ENCODE assay signal across 29 cellular contexts in genomic region chr9:133679466-133680051, GRCh38. TPM values are rescaled to one million over a fixed set of nuclear protein-coding genes. Genes with fewer than 3 reads are reported as not detected.
DNase-seq lines count a peak whose midpoint lies in the region; ATAC-seq, FAIRE-seq and TF ChIP-seq lines count a peak whose summit lies in the region.
"Had no signal": no experiment of that assay in that cellular context is flagged by ENCODE, and none has a peak within 500 bp of the region (broad histone marks: within the 10 kb centered on the region; RNA-seq: fewer than 3 reads in every experiment).

No MANE protein-coding gene starts in this region.

- intact Hi-C loops in Right ventricle myocardium superior (cut with DNase I), result no loop called here
- intact Hi-C loops in naive thymus-derived CD4-positive, alpha-beta T cell (cut with micrococcal nuclease), result no loop called here

- H3K27ac ChIP-seq in right atrium auricular region (no peak overlapping the region), cardiac muscle cell (peak overlapping the region; percentile 32)
- peak overlapping the region; percentile 39 for H3K27ac ChIP-seq in naive thymus-derived CD4-positive, alpha-beta T cell (ENCODE audit: low read depth, low read length)
- H3K27ac ChIP-seq: A549, hepatocyte, neural progenitor cell had no signal

- FAIRE-seq in RCC 7860 (lab: Jason Lieb, UNC) (no peak), H54 (lab: Jason Lieb, UNC) (no peak)
- FAIRE-seq: A549, TTC549 had no signal

- peaks cover 38 to 81% (median 63%) of the 10 kb centered on the region in 7 donors for H3K4me1 Mint-ChIP-seq in naive thymus-derived CD4-positive, alpha-beta T cell
- peaks cover 50% of the 10 kb centered on the region for H3K4me1 Mint-ChIP-seq in T-helper 2 cell treated with Interferon-gamma antibody and Interleukin-4, amounts not matched to agents 5 μg/mL and 100 μg/mL, for 36 hours (ENCODE audit: low read depth)

- peak; percentile 45 for ATAC-seq in Right ventricle myocardium superior (ENCODE audit: poor library complexity)
- ATAC-seq in naive thymus-derived CD4-positive, alpha-beta T cell, result no peak
- ATAC-seq: A549; activated naive CD4-positive, alpha-beta T cell treated with anti-CD3 and anti-CD28 coated beads, Interleukin-2, amount 50 U/mL, for 72 hours; activated T-cell treated with anti-CD3 and anti-CD28 coated beads, Interleukin-2, amount 50 U/mL, for 72 hours had no signal

- H3K27me3 ChIP-seq in right atrium auricular region, result no peaks in the 10 kb centered on the region
- no peaks in the 10 kb centered on the region for H3K27me3 ChIP-seq in cardiac muscle cell
- no peaks in the 10 kb centered on the region for H3K27me3 ChIP-seq in naive thymus-derived CD4-positive, alpha-beta T cell (ENCODE audit: control insufficient read depth in 2 of 2, insufficient read depth in 2 of 2, low read length in 2 of 2)
- H3K27me3 ChIP-seq: hepatocyte, neural progenitor cell, uterus had no signal

- no peaks in the 10 kb centered on the region for H3K27me3 Mint-ChIP-seq in naive thymus-derived CD4-positive, alpha-beta T cell
- H3K27me3 Mint-ChIP-seq in T-helper 2 cell treated with Interferon-gamma antibody and Interleukin-4, amounts not matched to agents 5 μg/mL and 100 μg/mL, for 36 hours (ENCODE audit: low read depth), result no peaks in the 10 kb centered on the region

- no peaks in the 10 kb centered on the region for H3K9me3 ChIP-seq in right atrium auricular region
- H3K9me3 ChIP-seq in cardiac muscle cell (ENCODE audit: low read depth), result no peaks in the 10 kb centered on the region
- H3K9me3 ChIP-seq in naive thymus-derived CD4-positive, alpha-beta T cell (ENCODE audit: control insufficient read depth in 2 of 3, low read length in 3 of 3), result no peaks in the 10 kb centered on the region
- H3K9me3 ChIP-seq: A549, uterus had no signal

- no peak overlapping the region for H3K4me3 Mint-ChIP-seq in naive thymus-derived CD4-positive, alpha-beta T cell
- no peak overlapping the region for H3K4me3 Mint-ChIP-seq in T-helper 2 cell treated with Interferon-gamma antibody and Interleukin-4, amounts not matched to agents 5 μg/mL and 100 μg/mL, for 36 hours
- H3K4me3 Mint-ChIP-seq: activated T-cell treated with anti-CD3 and anti-CD28 coated beads, Interleukin-2, amount 50 U/mL, for 72 hours; mesothelial cell of epicardium; neural progenitor cell had no signal

- peaks cover 0 to 36% of the 10 kb centered on the region in 2 donors for H3K4me1 ChIP-seq in right atrium auricular region
- H3K4me1 ChIP-seq in cardiac muscle cell (ENCODE audit: low read depth), result peaks cover 21% of the 10 kb centered on the region
- peaks cover 50 to 67% of the 10 kb centered on the region in 2 donors for H3K4me1 ChIP-seq in naive thymus-derived CD4-positive, alpha-beta T cell (ENCODE audit: control insufficient read depth in 2 of 2, insufficient read depth in 2 of 2, low read length in 2 of 2)
- H3K4me1 ChIP-seq: A549, neural progenitor cell, uterus had no signal

- H3K36me3 Mint-ChIP-seq in naive thymus-derived CD4-positive, alpha-beta T cell, result peaks cover 0 to 2% (median 0%) of the 10 kb centered on the region in 5 donors
- no peaks in the 10 kb centered on the region for H3K36me3 Mint-ChIP-seq in T-helper 2 cell treated with Interferon-gamma antibody and Interleukin-4, amounts not matched to agents 5 μg/mL and 100 μg/mL, for 36 hours (ENCODE audit: low read depth)
- H3K36me3 Mint-ChIP-seq: activated naive CD4-positive, alpha-beta T cell treated with anti-CD3 and anti-CD28 coated beads, Interleukin-2, amount 50 U/mL, for 72 hours; mesothelial cell of epicardium; neural progenitor cell had no signal

- TF ChIP-seq POLR2A in H54 (IDR thresholded peaks at IDR 0.05; ENCODE audit: low read depth, low read length), result no peak

- TF ChIP-seq CTCF in right atrium auricular region (IDR thresholded peaks at IDR 0.05) (no peak), cardiac muscle cell (IDR thresholded peaks at IDR 0.05; ENCODE audit: low read depth, low read length) (no peak)

- CTCF ChIA-PET in naive thymus-derived CD4-positive, alpha-beta T cell (lab: Charles Lee), result interaction anchor here (1.4 kb wide), 2 partner anchors 21 to 46 kb away, joined by 3 read pairs; no protein-coding TSS in a partner anchor

- H3K4me3 ChIP-seq in right atrium auricular region, result peak overlapping the region in 1 of 2 donors; percentile 4
- no peak overlapping the region for H3K4me3 ChIP-seq in cardiac muscle cell
- H3K4me3 ChIP-seq in naive thymus-derived CD4-positive, alpha-beta T cell (ENCODE audit: low read length), result no peak overlapping the region
- H3K4me3 ChIP-seq: A549, hepatocyte, neural progenitor cell, uterus had no signal

- DNase-seq in Right ventricle myocardium superior (peak; percentile 67), right atrium auricular region (ENCODE audit: low spot score) (no peak), cardiac muscle cell (ENCODE audit: low read depth in 1 of 2, low spot score in 1 of 2) (peak in 1 of 2 donors; percentile 42), NCI-H345 (lab: John Stamatoyannopoulos, UW) (no peak), RCC 7860 (ENCODE audit: low spot score) (no peak), H54 (ENCODE audit: insufficient read length, low spot score) (no peak)
- DNase-seq in naive thymus-derived CD4-positive, alpha-beta T cell, result no peak
- DNase-seq in T-helper 2 cell treated with Interferon-gamma antibody and Interleukin-4, amounts not matched to agents 5 μg/mL and 100 μg/mL, for 36 hours (ENCODE audit: low spot score), result no peak
- DNase-seq: activated CD4-positive, alpha-beta T cell treated with anti-CD3 and anti-CD28 coated beads for 1 hour; activated CD8-positive, alpha-beta memory T cell treated with anti-CD3 and anti-CD28 coated beads for 24 hours; activated T-cell treated with anti-CD3 and anti-CD28 coated beads, Interleukin-2, amount 50 U/mL, for 72 hours; cortex of kidney; DMS 273 treated with DMSO at 0.1 percent for 48 hours; IMR-90; islet precursor cell; NCI-H1436 treated with DMSO at 0.1 percent for 48 hours; NCI-H524 treated with DMSO at 0.1 percent for 48 hours; RPMI8226 had no signal

- POLR2A ChIA-PET in naive thymus-derived CD4-positive, alpha-beta T cell (lab: Charles Lee), result interaction anchor here (0.7 to 18.3 kb wide), 4 partner anchors 14 to 35 kb away, joined by 3 to 448 read pairs (median 4); no protein-coding TSS in a partner anchor

- H3K36me3 ChIP-seq in right atrium auricular region (no peaks in the 10 kb centered on the region), cardiac muscle cell (no peaks in the 10 kb centered on the region)
- H3K36me3 ChIP-seq in naive thymus-derived CD4-positive, alpha-beta T cell (ENCODE audit: control insufficient read depth in 2 of 3, insufficient read depth in 3 of 3, low read length in 3 of 3), result no peaks in the 10 kb centered on the region
- H3K36me3 ChIP-seq: neural progenitor cell, uterus had no signal

- peaks cover 0 to 3% (median 0%) of the 10 kb centered on the region in 11 donors for H3K9me3 Mint-ChIP-seq in naive thymus-derived CD4-positive, alpha-beta T cell
- no peaks in the 10 kb centered on the region for H3K9me3 Mint-ChIP-seq in T-helper 2 cell treated with Interferon-gamma antibody and Interleukin-4, amounts not matched to agents 5 μg/mL and 100 μg/mL, for 36 hours
- H3K9me3 Mint-ChIP-seq: activated naive CD4-positive, alpha-beta T cell treated with anti-CD3 and anti-CD28 coated beads, Interleukin-2, amount 50 U/mL, for 72 hours; activated T-cell treated with anti-CD3 and anti-CD28 coated beads, Interleukin-2, amount 50 U/mL, for 72 hours; mesothelial cell of epicardium; neural progenitor cell had no signal

- peak overlapping the region in 8 of 9 donors; percentile 43 to 100 (median 99) for H3K27ac Mint-ChIP-seq in naive thymus-derived CD4-positive, alpha-beta T cell
- H3K27ac Mint-ChIP-seq in T-helper 2 cell treated with Interferon-gamma antibody and Interleukin-4, amounts not matched to agents 5 μg/mL and 100 μg/mL, for 36 hours, result no peak overlapping the region
- H3K27ac Mint-ChIP-seq: activated T-cell treated with anti-CD3 and anti-CD28 coated beads, Interleukin-2, amount 50 U/mL, for 72 hours; mesothelial cell of epicardium had no signal

RNA-seq across cellular contexts. Expression of gene DBH, which starts 43.4 kb away (rescaled TPM):
- total RNA-seq in Right ventricle myocardium superior, result not detected
- total RNA-seq in right atrium auricular region, result not detected
- not detected in 2 replicates for total RNA-seq in cardiac muscle cell
- 0.04 and 0.07 TPM in 2 replicates for polyA plus RNA-seq in cardiac muscle cell
- 1 to 10 TPM in 1 of 5 experiments, under 1 TPM in 3, not detected in 1; 0.08 to 1.2 (median 0.14) TPM for total RNA-seq in naive thymus-derived CD4-positive, alpha-beta T cell
- polyA plus RNA-seq in naive thymus-derived CD4-positive, alpha-beta T cell, result under 1 TPM; 0.14 to 0.38 TPM
- total RNA-seq: activated naive CD4-positive, alpha-beta T cell treated with anti-CD3 and anti-CD28 coated beads, Interleukin-2, amount 50 U/mL, for 72 hours; activated T-cell treated with anti-CD3 and anti-CD28 coated beads, Interleukin-2, amount 50 U/mL, for 72 hours; G401; hepatocyte; IMR-90; MCF 10A; mesothelial cell of epicardium; pulmonary artery endothelial cell had no signal
- polyA plus RNA-seq: A549, BJ, IMR-90 had no signal

RNA-seq across cellular contexts. Expression of gene SARDH, which starts 58.6 kb away (rescaled TPM):
- total RNA-seq in Right ventricle myocardium superior, result 0.94 TPM
- under 1 TPM; 0.63 to 0.94 TPM for total RNA-seq in right atrium auricular region
- 10.8 and 16.9 TPM in 2 replicates for total RNA-seq in cardiac muscle cell
- polyA plus RNA-seq in cardiac muscle cell, result 6.0 and 8.5 TPM in 2 replicates
- 10 to 100 TPM in 3 of 5 experiments, 1 to 10 TPM in 1, under 1 TPM in 1; 0.73 to 27.2 (median 16.5) TPM for total RNA-seq in naive thymus-derived CD4-positive, alpha-beta T cell
- polyA plus RNA-seq in naive thymus-derived CD4-positive, alpha-beta T cell, result 10 to 100 TPM; 10.2 to 11.0 TPM
- total RNA-seq: MCF 10A had no signal

Comparison
In these comparisons a context has a peak if more than half of its experiments do, and no peak if none do; other contexts are left out.
1. H3K27ac ChIP-seq: peak in cardiac muscle cell (single experiment) and naive thymus-derived CD4-positive, alpha-beta T cell (single experiment); none in right atrium auricular region (0 of 2).